Comparison of ENCODE assay signal across 21 cellular contexts in genomic region chr4:68426516-68426915, GRCh38. TPM values are rescaled to one million over a fixed set of nuclear protein-coding genes. Genes with fewer than 3 reads are reported as not detected.
DNase-seq lines count a peak whose midpoint lies in the region; ATAC-seq, FAIRE-seq and TF ChIP-seq lines count a peak whose summit lies in the region.
"Had no signal": no experiment of that assay in that cellular context is flagged by ENCODE, and none has a peak within 500 bp of the region (broad histone marks: within the 10 kb centered on the region; RNA-seq: fewer than 3 reads in every experiment).

No MANE protein-coding gene starts in this region.

- H3K27me3 ChIP-seq in K562 (ENCODE audit: control insufficient read depth in 2 of 2, insufficient read depth in 2 of 2, low read length in 2 of 2) (no peaks in the 10 kb centered on the region), small intestine (ENCODE audit: control insufficient read depth in 2 of 2, insufficient read depth in 2 of 2, low read length in 2 of 2) (no peaks in the 10 kb centered on the region)
- H3K27me3 ChIP-seq: BLaER1 had no signal

- DNase-seq in RCC 7860 (ENCODE audit: low spot score) = no peak
- DNase-seq in K562 (ENCODE audit: extremely low read depth in 1 of 4, low spot score in 3 of 4) = no peak
- no peak for DNase-seq in kidney
- no peak for DNase-seq in small intestine
- DNase-seq in A172 (ENCODE audit: low spot score) = no peak
- no peak for DNase-seq in GM13976 (ENCODE audit: low spot score)
- DNase-seq: Calu3; CD4-positive, alpha-beta memory T cell; DMS79 treated with DMSO at 0.1 percent for 48 hours; HCEC 1CT; KG1 had no signal

- TF ChIP-seq CTCF in K562 (IDR thresholded peaks at IDR 0.05 in 2 of 3, conservative IDR thresholded peaks at IDR 0.05 in 1 of 3; ENCODE audit: insufficient read depth in 2 of 3, low read depth in 1 of 3, low read length in 3 of 3) (no peak), kidney (IDR thresholded peaks at IDR 0.05; ENCODE audit: borderline replicate concordance, extremely low read depth, insufficient read depth) (no peak), GM13976 (IDR thresholded peaks at IDR 0.05; ENCODE audit: borderline replicate concordance, control extremely low read depth, extremely low read depth, insufficient read depth, missing control alignments) (no peak)

- no peak overlapping the region for H3K4me3 ChIP-seq in K562
- H3K4me3 ChIP-seq in kidney (ENCODE audit: low read length in 2 of 2) = no peak overlapping the region
- no peak overlapping the region for H3K4me3 ChIP-seq in small intestine (ENCODE audit: low read depth in 1 of 2, low read length in 2 of 2)
- H3K4me3 ChIP-seq: BLaER1, GM23338 had no signal

- no peaks in the 10 kb centered on the region for H3K4me1 ChIP-seq in K562 (replicated peaks in 1 of 2; ENCODE audit: control insufficient read depth in 2 of 2, insufficient read depth in 2 of 2, low read length in 2 of 2)
- H3K4me1 ChIP-seq in kidney (ENCODE audit: control insufficient read depth in 1 of 2, insufficient read depth in 1 of 2, low read depth in 1 of 2, low read length in 2 of 2) = no peaks in the 10 kb centered on the region
- H3K4me1 ChIP-seq in small intestine (ENCODE audit: control insufficient read depth in 2 of 2, insufficient read depth in 1 of 2, low read depth in 1 of 2, low read length in 1 of 2) = no peaks in the 10 kb centered on the region
- H3K4me1 ChIP-seq: BLaER1 had no signal

- no peaks in the 10 kb centered on the region for H3K79me2 ChIP-seq in K562 (ENCODE audit: control insufficient read depth, insufficient read depth, low read length)

- H3K9ac ChIP-seq in K562 (ENCODE audit: insufficient read depth in 1 of 2, low read depth in 2 of 2, low read length in 2 of 2) (no peak overlapping the region), kidney (ENCODE audit: low read length in 2 of 2) (no peak overlapping the region)
- H3K9ac ChIP-seq: BLaER1 had no signal

- 31% methylated on average over 3 of the region's 3 CpGs for WGBS in K562 (ENCODE audit: insufficient coverage, low coverage, missing lambda C conversion rate)
- 89 to 93% (median 90%) methylated on average over 3 of the region's 3 CpGs for WGBS in small intestine, 3 donors

- H3K9me1 ChIP-seq in K562 (ENCODE audit: control insufficient read depth, insufficient read depth, low read length) = no peaks in the 10 kb centered on the region

- H4K20me1 ChIP-seq in K562 (replicated peaks; ENCODE audit: control insufficient read depth, insufficient read depth, low read length) = no peaks in the 10 kb centered on the region
- H4K20me1 ChIP-seq: BLaER1 had no signal

- FAIRE-seq in RCC 7860 (lab: Jason Lieb, UNC) (peak; percentile 69), K562 (lab: Jason Lieb, UNC) (no peak), kidney (lab: Jason Lieb, UNC) (peak; percentile 95), small intestine (lab: Jason Lieb, UNC) (peak; percentile 93)
- FAIRE-seq: GM12891, GM18507, H54, HepG2 had no signal

- ATAC-seq in K562 (no peak), GM21423 (IDR thresholded peaks at IDR 0.05; ENCODE audit: unreplicated experiment) (no peak)
- ATAC-seq: GM23338, HepG2 had no signal

- no peak overlapping the region for H2AFZ ChIP-seq in K562 (ENCODE audit: low read depth, low read length)
- H2AFZ ChIP-seq: GM23338 had no signal

- TF ChIP-seq RAD21 in K562 (CRISPR knock-in tag; conservative IDR thresholded peaks at IDR 0.05 in 1 of 2, IDR thresholded peaks at IDR 0.05 in 1 of 2) = no peak

- H3K36me3 ChIP-seq in K562 (ENCODE audit: control insufficient read depth, insufficient read depth, low read length) = no peaks in the 10 kb centered on the region
- H3K36me3 ChIP-seq in kidney (ENCODE audit: control insufficient read depth in 1 of 2, insufficient read depth in 2 of 2, low read length in 2 of 2) = no peaks in the 10 kb centered on the region
- H3K36me3 ChIP-seq in small intestine (ENCODE audit: control insufficient read depth in 2 of 2, insufficient read depth in 2 of 2, low read length in 2 of 2) = no peaks in the 10 kb centered on the region
- H3K36me3 ChIP-seq: BLaER1 had no signal

- no TSS peak for BruUV-seq in K562 (replicated peaks; lab: Mats Ljungman, UMichigan)

- in situ Hi-C loops in K562 (cut with MboI) = no loop called here
- in situ Hi-C loops in GM13976 (cut with MboI; ENCODE audit: low sequenced_read_pairs, unreplicated experiment) = no loop called here

- intact Hi-C loops in K562 (cut with micrococcal nuclease) (no loop called here), kidney (cut with DNase I) (no loop called here)

- CTCF ChIA-PET in K562 (lab: Yijun Ruan, JAX; ENCODE audit: low intra/inter-chr PET ratio) = no interaction called here

- TF ChIP-seq POLR2A in K562 (conservative IDR thresholded peaks at IDR 0.05) = no peak

- H3K9me3 ChIP-seq in K562 (replicated peaks; ENCODE audit: control insufficient read depth, insufficient read depth, low read depth, low read length) (no peaks in the 10 kb centered on the region), kidney (ENCODE audit: control insufficient read depth in 1 of 2, low read length in 2 of 2) (no peaks in the 10 kb centered on the region), small intestine (ENCODE audit: control insufficient read depth, low read depth) (no peaks in the 10 kb centered on the region)
- H3K9me3 ChIP-seq: BLaER1 had no signal

- POLR2A ChIA-PET in K562 (lab: Yijun Ruan, JAX) = no interaction called here

- H3K27ac ChIP-seq in K562 (ENCODE audit: extremely low read depth, low read depth, low read length) (no peak overlapping the region), kidney (ENCODE audit: low read depth in 2 of 2, low read length in 2 of 2) (no peak overlapping the region), small intestine (ENCODE audit: low read depth in 1 of 2, low read length in 1 of 2) (no peak overlapping the region)
- H3K27ac ChIP-seq: BLaER1 had no signal

- TF ChIP-seq EP300 in K562 (IDR thresholded peaks at IDR 0.05; ENCODE audit: low read length) = no peak

- H3K4me2 ChIP-seq in K562 (ENCODE audit: insufficient read depth, low read length) = no peak overlapping the region
- H3K4me2 ChIP-seq: BLaER1, GM23338 had no signal

TF ChIP-seq in K562, 482 proteins besides CTCF, POLR2A, EP300 and RAD21:
- TF ChIP-seq DACH1 (IDR thresholded peaks at IDR 0.05; ENCODE audit: partially characterized antibody) = peak; percentile 60
- 0 out of 4 replicates have a peak, but pooled peaks of 1 of the 2 experiments have one; percentile 47 for TF ChIP-seq MCM7 (IDR thresholded peaks at IDR 0.05)
- TF ChIP-seq PTBP1 (IDR thresholded peaks at IDR 0.05; ENCODE audit: low read depth, low read length) = no peak
TF ChIP-seq in K562: peak in this region for 2.

RNA-seq across cellular contexts. Expression of gene TMPRSS11E, which starts 20.7 kb away (rescaled TPM):
- total RNA-seq in K562 (2011; cell fraction: chromatin; rRNA removed; ENCODE audit: low replicate concordance) = not detected in 2 replicates
- total RNA-seq in K562 (2011; cell fraction: nucleolus; rRNA removed) = not detected in 2 replicates
- total RNA-seq in K562 (2011; cell fraction: nucleoplasm; rRNA removed) = not detected in 2 replicates
- not detected in 2 replicates for total RNA-seq in K562 (2014; rRNA removed)
- not detected in 2 replicates for total RNA-seq in K562 (2014; rRNA removed; fragmentation: Illumina TruSeq; extraction: Trizol)
- not detected in 2 replicates for total RNA-seq in K562 (2015; rRNA removed; fragmentation: Illumina TruSeq; extraction: Trizol)
- not detected in 2 replicates for total RNA-seq in K562 (2021)
- not detected in 2 replicates for polyA plus RNA-seq in K562 (2011; rRNA removed)
- not detected in 2 replicates for polyA plus RNA-seq in K562 (2011; cell fraction: cytosol; rRNA removed)
- not detected in 2 replicates for polyA plus RNA-seq in K562 (2011; cell fraction: nucleus; rRNA removed)
- not detected in 2 replicates for polyA plus RNA-seq in K562 (2012)
- not detected in 2 replicates for polyA plus RNA-seq in K562 (2014; fragmentation: Illumina TruSeq; extraction: Trizol)
- not detected for polyA plus RNA-seq in K562 (2014; fragmentation: Nextera tagmentation; extraction: Ambion mirVana)
- not detected in 2 replicates for polyA plus RNA-seq in K562 (2014; rRNA removed)
- not detected in 2 replicates for polyA minus RNA-seq in K562 (2011; rRNA and poly(A)+ RNA removed)
- not detected in 2 replicates for polyA minus RNA-seq in K562 (2011; cell fraction: cytosol; rRNA and poly(A)+ RNA removed)
- not detected in 2 replicates for polyA minus RNA-seq in K562 (2011; cell fraction: nucleus; rRNA and poly(A)+ RNA removed)
- 2.3 TPM for total RNA-seq in kidney
- 0.24 TPM for polyA plus RNA-seq in kidney (ENCODE audit: insufficient read depth, low read depth, low replicate concordance)
- polyA plus RNA-seq in small intestine = under 1 TPM in 2 of 3 donors, not detected in 1; 0.10 to 0.27 TPM
- total RNA-seq in A172 (2014; rRNA removed; shearing (Covaris generic)) = not detected in 2 replicates
- total RNA-seq: A673; Calu3; CD4-positive, alpha-beta memory T cell; HepG2 had no signal
- polyA plus RNA-seq: AG04450, CD14-positive monocyte, HepG2 had no signal
